8 cellular contexts compared by ENCODE assay signal in the genomic region with DNA sequence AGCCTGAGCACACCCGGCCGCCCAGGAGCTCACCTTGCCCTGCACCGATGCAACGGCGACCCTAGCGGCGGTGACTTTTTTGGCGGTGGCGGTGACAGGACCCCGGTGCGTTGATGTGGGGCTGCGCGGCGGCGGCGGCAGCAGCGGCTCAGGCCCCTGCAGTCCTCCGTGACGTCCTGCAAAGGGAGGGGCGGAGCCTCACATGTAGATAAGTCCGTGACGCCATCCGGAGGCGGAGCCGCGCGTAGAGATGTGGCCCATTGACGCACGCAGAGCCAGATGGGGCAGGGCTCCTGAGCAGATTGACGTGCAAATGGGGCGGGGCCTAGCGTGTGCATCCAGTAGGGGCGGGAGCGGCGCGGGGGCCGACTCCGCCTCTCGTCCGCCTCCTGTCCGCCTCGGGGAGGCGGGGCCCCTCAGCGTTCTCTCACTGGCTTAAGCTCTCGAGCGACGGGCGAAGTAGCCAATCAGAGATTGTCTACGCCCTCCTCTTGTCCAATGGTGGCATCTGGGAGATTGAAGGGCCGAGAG. TPM values are rescaled to one million over a fixed set of nuclear protein-coding genes. Genes with fewer than 3 reads are reported as not detected.
DNase-seq lines count a peak whose midpoint lies in the region; ATAC-seq and TF ChIP-seq lines count a peak whose summit lies in the region.

A gene with protein sequence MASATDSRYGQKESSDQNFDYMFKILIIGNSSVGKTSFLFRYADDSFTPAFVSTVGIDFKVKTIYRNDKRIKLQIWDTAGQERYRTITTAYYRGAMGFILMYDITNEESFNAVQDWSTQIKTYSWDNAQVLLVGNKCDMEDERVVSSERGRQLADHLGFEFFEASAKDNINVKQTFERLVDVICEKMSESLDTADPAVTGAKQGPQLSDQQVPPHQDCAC (minus strand): TSS at position 180 of the 531 bp plus-strand sequence. CDS start 1,302 bp downstream, outside the sequence.

- peak within 1 kb of the TSS; percentile 93 for H3K4me3 Mint-ChIP-seq in T-helper 17 cell

- DNase-seq in NCI-H1694 treated with DMSO at 0.1 percent for 48 hours (lab: John Stamatoyannopoulos, UW): peak; percentile 100
- DNase-seq in T-helper 17 cell: peak; percentile 96 to 100 (median 99)
- peak; percentile 100 for DNase-seq in left ventricle myocardium inferior
- DNase-seq in posterior vena cava (ENCODE audit: low spot score): peak; percentile 100
- peak; percentile 100 for DNase-seq in upper lobe of right lung

- H3K4me1 ChIP-seq in left ventricle myocardium inferior (peaks cover 39% of the 10 kb centered on the region), upper lobe of right lung (peaks cover 21% of the 10 kb centered on the region)

- H3K4me3 ChIP-seq in left ventricle myocardium inferior (peak within 1 kb of the TSS; percentile 82), upper lobe of right lung (peak within 1 kb of the TSS; percentile 71)

- peak; percentile 41 for TF ChIP-seq POLR2A in GM15510 (IDR thresholded peaks at IDR 0.05; ENCODE audit: borderline replicate concordance, extremely low read depth, insufficient read length)

- H3K27ac Mint-ChIP-seq in T-helper 17 cell: peak within 1 kb of the TSS; percentile 93

- H3K36me3 Mint-ChIP-seq in T-helper 17 cell (ENCODE audit: low read depth): no peaks in the 10 kb centered on the region

- peaks cover 20% of the 10 kb centered on the region for H3K4me1 Mint-ChIP-seq in T-helper 17 cell

- no peak for TF ChIP-seq CTCF in left ventricle myocardium inferior (IDR thresholded peaks at IDR 0.05; ENCODE audit: borderline replicate concordance)
- TF ChIP-seq CTCF in upper lobe of right lung (IDR thresholded peaks at IDR 0.05): no peak

- H3K27ac ChIP-seq in angular gyrus (ENCODE audit: low read depth, low read length) (peak within 1 kb of the TSS; percentile 97), left ventricle myocardium inferior (replicated peaks) (peak within 1 kb of the TSS; percentile 100), upper lobe of right lung (peak within 1 kb of the TSS; percentile 95)

- H3K27me3 ChIP-seq in left ventricle myocardium inferior (ENCODE audit: low read depth): peaks cover 4% of the 10 kb centered on the region
- no peaks in the 10 kb centered on the region for H3K27me3 ChIP-seq in upper lobe of right lung

- H3K27me3 Mint-ChIP-seq in T-helper 17 cell: peaks cover 5% of the 10 kb centered on the region

- H3K9me3 ChIP-seq in T-helper 17 cell (ENCODE audit: control insufficient read depth, low read length, poor library complexity, severe bottlenecking): no peaks in the 10 kb centered on the region
- no peaks in the 10 kb centered on the region for H3K9me3 ChIP-seq in left ventricle myocardium inferior (replicated peaks)
- no peaks in the 10 kb centered on the region for H3K9me3 ChIP-seq in upper lobe of right lung

- H3K36me3 ChIP-seq in left ventricle myocardium inferior (peaks cover 21% of the 10 kb centered on the region), upper lobe of right lung (no peaks in the 10 kb centered on the region)

- ATAC-seq in HG02885 (IDR thresholded peaks at IDR 0.05; ENCODE audit: poor library complexity, unreplicated experiment): peak; percentile 89
- peak; percentile 91 for ATAC-seq in T-helper 17 cell
- peak; percentile 97 for ATAC-seq in upper lobe of right lung

- intact Hi-C loops in left ventricle myocardium inferior (cut with micrococcal nuclease): no loop called here
- intact Hi-C loops in posterior vena cava (cut with DNase I): loop anchor here in 1 of 2 donors (10.0 kb wide), 1 partner anchor 51 kb away; a partner anchor contains a TSS
- intact Hi-C loops in upper lobe of right lung (cut with DNase I): loop anchor here (10.0 kb wide), 1 partner anchor 51 kb away; a partner anchor contains a TSS

RNA-seq across cellular contexts. Expression of the gene that starts here (rescaled TPM):
- total RNA-seq in T-helper 17 cell (10 to 100 TPM in 1 of 2 donors, 1 to 10 TPM in 1; 7.4 to 15.3 TPM), left ventricle myocardium inferior (37.4 TPM), posterior vena cava (1 to 10 TPM; 1.9 to 2.9 TPM), upper lobe of right lung (1.9 TPM)

Comparison
In these comparisons a context has a peak if more than half of its experiments do, and no peak if none do; other contexts are left out.
1. Peak in every context shown above with its lines: DNase-seq, ATAC-seq, H3K4me3 ChIP-seq and H3K27ac ChIP-seq.